In genomic region chr7:100626530-100627237, GRCh38 we compare ENCODE assay signal across 8 cellular contexts. TPM values are rescaled to one million over a fixed set of nuclear protein-coding genes. Genes with fewer than 3 reads are reported as not detected.
DNase-seq lines count a peak whose midpoint lies in the region; ATAC-seq, FAIRE-seq and TF ChIP-seq lines count a peak whose summit lies in the region.

No MANE protein-coding gene starts in this region.

- no peak for FAIRE-seq in HepG2 (lab: Jason Lieb, UNC)

- H3K27ac ChIP-seq in HepG2 (ENCODE audit: extremely low read length, insufficient read depth, low read length) = no peak overlapping the region

- ATAC-seq in HG02981 (IDR thresholded peaks at IDR 0.05; ENCODE audit: unreplicated experiment) (peak; percentile 79), HepG2 (no peak)

- no peak overlapping the region for H2AFZ ChIP-seq in HepG2 (ENCODE audit: low read length)

- TF ChIP-seq RAD21 in HepG2 (CRISPR knock-in tag; IDR thresholded peaks at IDR 0.05) = no peak

- H3K36me3 ChIP-seq in HepG2 (replicated peaks in 1 of 2; ENCODE audit: control insufficient read depth in 1 of 2, insufficient read depth in 2 of 2, low read length in 2 of 2) = peaks cover 4 to 25% of the 10 kb centered on the region in 2 experiments; a peak in 4 of 5 replicates
- no peaks in the 10 kb centered on the region for H3K36me3 ChIP-seq in MG63

- DNase-seq in NCI-H345 (lab: John Stamatoyannopoulos, UW) (peak; percentile 80), choroid plexus epithelial cell (ENCODE audit: low read depth) (peak; percentile 82), HepG2 (ENCODE audit: low spot score) (no peak), MG63 (no peak)
- peak; percentile 92 for DNase-seq in activated CD4-positive, alpha-beta T cell treated with anti-CD3 and anti-CD28 coated beads for 48 hours
- DNase-seq in stimulated activated CD4-positive, alpha-beta T cell treated with anti-CD3 and anti-CD28 coated beads, Interleukin-4, amount 100 ng/mL, for 48 hours (ENCODE audit: low read depth in 2 of 2) = peak; percentile 83 to 88

- H3K4me2 ChIP-seq in HepG2 (ENCODE audit: low read depth, low read length) = no peak overlapping the region

- no TSS peak for BruUV-seq in HepG2 (replicated peaks; lab: Mats Ljungman, UMichigan)

- peaks cover 7% of the 10 kb centered on the region for H3K4me1 ChIP-seq in HepG2 (ENCODE audit: insufficient read depth, low read length)

- peaks cover 6% of the 10 kb centered on the region; the same call in 1 of the 2 replicates for H4K20me1 ChIP-seq in HepG2 (ENCODE audit: insufficient read depth, low read length)

- TF ChIP-seq POLR2A in GM15510 (IDR thresholded peaks at IDR 0.05; ENCODE audit: borderline replicate concordance, extremely low read depth, insufficient read length) (peak; percentile 59), HepG2 (IDR thresholded peaks at IDR 0.05; ENCODE audit: insufficient read depth in 1 of 2, low read depth in 2 of 2, low read length in 2 of 2) (no peak)

- H3K79me2 ChIP-seq in HepG2 (ENCODE audit: insufficient read depth, low read length) = no peaks in the 10 kb centered on the region

- H3K27me3 ChIP-seq in HepG2 (ENCODE audit: control insufficient read depth in 1 of 2, insufficient read depth in 2 of 2, low read length in 2 of 2) (no peaks in the 10 kb centered on the region), MG63 (no peaks in the 10 kb centered on the region)

- intact Hi-C loops in HepG2 (cut with micrococcal nuclease; ENCODE audit: unreplicated experiment) = no loop called here

- 90% methylated on average over 25 of the region's 37 CpGs for WGBS in HepG2 (ENCODE audit: low lambda C conversion rate)

- in situ Hi-C loops in HepG2 (cut with HindIII; ENCODE audit: extremely low pct_ligation_motif_present, low pct_unique_long_range_greater_than_20kb) = no loop called here

- H3K9ac ChIP-seq in HepG2 (ENCODE audit: insufficient read depth, low read depth, low read length) = no peak overlapping the region

- H3K4me3 ChIP-seq in choroid plexus epithelial cell (ENCODE audit: low read depth, low read length) = peak overlapping the region; percentile 11
- no peak overlapping the region for H3K4me3 ChIP-seq in HepG2 (replicated peaks in 1 of 3; ENCODE audit: insufficient read depth in 1 of 3, low read depth in 2 of 3, low read length in 3 of 3)
- H3K4me3 ChIP-seq in MG63 = no peak overlapping the region

- POLR2A ChIA-PET in HepG2 (lab: Yijun Ruan, JAX) = interaction anchor here (0.9 kb wide), 2 partner anchors 14 to 40 kb away, joined by 3 to 4 read pairs; partner anchors contain the start of genes FBXO24, LRCH4 and MOSPD3

- CTCF ChIA-PET in HepG2 (lab: Yijun Ruan, JAX; ENCODE audit: low intra/inter-chr PET ratio, low total read pairs) = no interaction called here

- TF ChIP-seq EP300 in HepG2 (IDR thresholded peaks at IDR 0.05; ENCODE audit: low read depth in 2 of 2, low read length in 2 of 2) (no peak), HepG2 (CRISPR knock-in tag; IDR thresholded peaks at IDR 0.05; ENCODE audit: borderline replicate concordance) (no peak)

- TF ChIP-seq CTCF in choroid plexus epithelial cell (conservative IDR thresholded peaks at IDR 0.05; ENCODE audit: low read depth, low read length) (no peak), HepG2 (CRISPR knock-in tag; IDR thresholded peaks at IDR 0.05) (no peak)

- H3K9me3 ChIP-seq in HepG2 (ENCODE audit: low read length) (no peaks in the 10 kb centered on the region), MG63 (no peaks in the 10 kb centered on the region)

RNA-seq across cellular contexts. Expression of gene MOSPD3, which starts 14.3 kb away (rescaled TPM):
- total RNA-seq in HepG2 (2016; rRNA removed; fragmentation: Illumina TruSeq; extraction: Trizol) = 6.1 and 7.6 TPM in 2 replicates
- 12.3 and 20.4 TPM in 2 replicates for total RNA-seq in HepG2 (2016; cell fraction: cytosol; rRNA removed; fragmentation: Illumina TruSeq; extraction: Trizol; ENCODE audit: low read depth)
- total RNA-seq in HepG2 (2016; cell fraction: insoluble cytoplasmic fraction; rRNA removed; fragmentation: Illumina TruSeq; extraction: Trizol) = 4.0 and 7.0 TPM in 2 replicates
- total RNA-seq in HepG2 (2016; cell fraction: membrane; rRNA removed; fragmentation: Illumina TruSeq; extraction: Trizol) = 15.9 and 22.1 TPM in 2 replicates
- total RNA-seq in HepG2 (2016; cell fraction: nucleus; rRNA removed; fragmentation: Illumina TruSeq; extraction: Trizol) = 4.2 and 6.2 TPM in 2 replicates
- polyA plus RNA-seq in HepG2 (2011; rRNA removed) = 8.6 and 8.8 TPM in 2 replicates
- polyA plus RNA-seq in HepG2 (2011; cell fraction: cytosol; rRNA removed) = 3.9 and 6.3 TPM in 2 replicates
- 21.4 and 23.3 TPM in 2 replicates for polyA plus RNA-seq in HepG2 (2011; cell fraction: nucleus; rRNA removed)
- polyA plus RNA-seq in HepG2 (2012) = 7.9 and 11.0 TPM in 2 replicates
- 45.9 and 64.3 TPM in 2 replicates for polyA plus RNA-seq in HepG2 (2016; cell fraction: cytosol; fragmentation: Illumina TruSeq; extraction: Trizol; ENCODE audit: low read depth)
- polyA plus RNA-seq in HepG2 (2016; cell fraction: insoluble cytoplasmic fraction; fragmentation: Illumina TruSeq; extraction: Trizol; ENCODE audit: low read depth) = 15.6 and 23.4 TPM in 2 replicates
- 47.5 and 59.2 TPM in 2 replicates for polyA plus RNA-seq in HepG2 (2016; cell fraction: membrane; fragmentation: Illumina TruSeq; extraction: Trizol; ENCODE audit: low read depth)
- polyA plus RNA-seq in HepG2 (2016; cell fraction: nucleus; fragmentation: Illumina TruSeq; extraction: Trizol; ENCODE audit: insufficient read depth, low read depth) = 17.4 and 18.3 TPM in 2 replicates
- polyA minus RNA-seq in HepG2 (2011; rRNA and poly(A)+ RNA removed; ENCODE audit: low replicate concordance) = 3.9 and 4.7 TPM in 2 replicates
- polyA minus RNA-seq in HepG2 (2011; cell fraction: cytosol; rRNA and poly(A)+ RNA removed) = 1.7 and 2.4 TPM in 2 replicates
- polyA minus RNA-seq in HepG2 (2011; cell fraction: nucleus; rRNA and poly(A)+ RNA removed) = 4.5 and 5.2 TPM in 2 replicates
- 1.8 and 5.9 TPM in 2 replicates for total RNA-seq in MG63 (2014; rRNA removed; shearing (Covaris generic); ENCODE audit: low replicate concordance)

RNA-seq across cellular contexts. Expression of gene TFR2, which starts 14.7 kb away (rescaled TPM):
- 12.5 and 36.9 TPM in 2 replicates for total RNA-seq in HepG2 (2016; rRNA removed; fragmentation: Illumina TruSeq; extraction: Trizol)
- 3.4 and 5.6 TPM in 2 replicates for total RNA-seq in HepG2 (2016; cell fraction: cytosol; rRNA removed; fragmentation: Illumina TruSeq; extraction: Trizol; ENCODE audit: low read depth)
- 10.1 and 35.7 TPM in 2 replicates for total RNA-seq in HepG2 (2016; cell fraction: insoluble cytoplasmic fraction; rRNA removed; fragmentation: Illumina TruSeq; extraction: Trizol)
- 8.2 and 10.4 TPM in 2 replicates for total RNA-seq in HepG2 (2016; cell fraction: membrane; rRNA removed; fragmentation: Illumina TruSeq; extraction: Trizol)
- total RNA-seq in HepG2 (2016; cell fraction: nucleus; rRNA removed; fragmentation: Illumina TruSeq; extraction: Trizol) = 34.2 and 34.9 TPM in 2 replicates
- 64.2 and 122 TPM in 2 replicates for polyA plus RNA-seq in HepG2 (2011; rRNA removed)
- polyA plus RNA-seq in HepG2 (2011; cell fraction: cytosol; rRNA removed) = 55.9 and 57.8 TPM in 2 replicates
- 182 and 193 TPM in 2 replicates for polyA plus RNA-seq in HepG2 (2011; cell fraction: nucleus; rRNA removed)
- polyA plus RNA-seq in HepG2 (2012) = 111 and 151 TPM in 2 replicates
- 4.2 and 4.6 TPM in 2 replicates for polyA plus RNA-seq in HepG2 (2016; cell fraction: cytosol; fragmentation: Illumina TruSeq; extraction: Trizol; ENCODE audit: low read depth)
- 11.4 and 13.6 TPM in 2 replicates for polyA plus RNA-seq in HepG2 (2016; cell fraction: insoluble cytoplasmic fraction; fragmentation: Illumina TruSeq; extraction: Trizol; ENCODE audit: low read depth)
- polyA plus RNA-seq in HepG2 (2016; cell fraction: membrane; fragmentation: Illumina TruSeq; extraction: Trizol; ENCODE audit: low read depth) = 6.6 and 6.9 TPM in 2 replicates
- 79.8 and 81.7 TPM in 2 replicates for polyA plus RNA-seq in HepG2 (2016; cell fraction: nucleus; fragmentation: Illumina TruSeq; extraction: Trizol; ENCODE audit: insufficient read depth, low read depth)
- 17.0 and 39.6 TPM in 2 replicates for polyA minus RNA-seq in HepG2 (2011; rRNA and poly(A)+ RNA removed; ENCODE audit: low replicate concordance)
- polyA minus RNA-seq in HepG2 (2011; cell fraction: cytosol; rRNA and poly(A)+ RNA removed) = 14.2 and 31.8 TPM in 2 replicates
- 27.4 and 31.8 TPM in 2 replicates for polyA minus RNA-seq in HepG2 (2011; cell fraction: nucleus; rRNA and poly(A)+ RNA removed)
- 0.33 TPM in 1 of 2 replicates, not detected in the other for total RNA-seq in MG63 (2014; rRNA removed; shearing (Covaris generic); ENCODE audit: low replicate concordance)

RNA-seq across cellular contexts. Expression of gene PCOLCE, which starts 24.5 kb away (rescaled TPM):
- total RNA-seq in HepG2 (2016; rRNA removed; fragmentation: Illumina TruSeq; extraction: Trizol) = 3.9 and 16.0 TPM in 2 replicates
- 2.1 and 2.3 TPM in 2 replicates for total RNA-seq in HepG2 (2016; cell fraction: cytosol; rRNA removed; fragmentation: Illumina TruSeq; extraction: Trizol; ENCODE audit: low read depth)
- total RNA-seq in HepG2 (2016; cell fraction: insoluble cytoplasmic fraction; rRNA removed; fragmentation: Illumina TruSeq; extraction: Trizol) = 3.3 and 18.3 TPM in 2 replicates
- 1.9 and 2.0 TPM in 2 replicates for total RNA-seq in HepG2 (2016; cell fraction: membrane; rRNA removed; fragmentation: Illumina TruSeq; extraction: Trizol)
- 20.4 and 23.8 TPM in 2 replicates for total RNA-seq in HepG2 (2016; cell fraction: nucleus; rRNA removed; fragmentation: Illumina TruSeq; extraction: Trizol)
- 5.3 and 6.9 TPM in 2 replicates for polyA plus RNA-seq in HepG2 (2011; rRNA removed)
- polyA plus RNA-seq in HepG2 (2011; cell fraction: cytosol; rRNA removed) = 3.1 and 3.4 TPM in 2 replicates
- 62.1 and 64.1 TPM in 2 replicates for polyA plus RNA-seq in HepG2 (2011; cell fraction: nucleus; rRNA removed)
- polyA plus RNA-seq in HepG2 (2012) = 15.6 and 28.9 TPM in 2 replicates
- polyA plus RNA-seq in HepG2 (2016; cell fraction: cytosol; fragmentation: Illumina TruSeq; extraction: Trizol; ENCODE audit: low read depth) = 3.5 and 3.8 TPM in 2 replicates
- polyA plus RNA-seq in HepG2 (2016; cell fraction: insoluble cytoplasmic fraction; fragmentation: Illumina TruSeq; extraction: Trizol; ENCODE audit: low read depth) = 6.3 and 9.1 TPM in 2 replicates
- 3.4 and 3.6 TPM in 2 replicates for polyA plus RNA-seq in HepG2 (2016; cell fraction: membrane; fragmentation: Illumina TruSeq; extraction: Trizol; ENCODE audit: low read depth)
- polyA plus RNA-seq in HepG2 (2016; cell fraction: nucleus; fragmentation: Illumina TruSeq; extraction: Trizol; ENCODE audit: insufficient read depth, low read depth) = 81.2 and 84.3 TPM in 2 replicates
- polyA minus RNA-seq in HepG2 (2011; rRNA and poly(A)+ RNA removed; ENCODE audit: low replicate concordance) = 1.7 and 2.2 TPM in 2 replicates
- polyA minus RNA-seq in HepG2 (2011; cell fraction: cytosol; rRNA and poly(A)+ RNA removed) = 3.4 and 4.9 TPM in 2 replicates
- polyA minus RNA-seq in HepG2 (2011; cell fraction: nucleus; rRNA and poly(A)+ RNA removed) = 7.1 and 9.0 TPM in 2 replicates
- 53.5 and 1,171 TPM in 2 replicates for total RNA-seq in MG63 (2014; rRNA removed; shearing (Covaris generic); ENCODE audit: low replicate concordance)

RNA-seq across cellular contexts. Expression of gene ACTL6B, which starts 29.6 kb away (rescaled TPM):
- not detected in 2 replicates for total RNA-seq in HepG2 (2016; rRNA removed; fragmentation: Illumina TruSeq; extraction: Trizol)
- total RNA-seq in HepG2 (2016; cell fraction: cytosol; rRNA removed; fragmentation: Illumina TruSeq; extraction: Trizol; ENCODE audit: low read depth) = not detected in 2 replicates
- not detected in 2 replicates for total RNA-seq in HepG2 (2016; cell fraction: insoluble cytoplasmic fraction; rRNA removed; fragmentation: Illumina TruSeq; extraction: Trizol)
- not detected in 2 replicates for total RNA-seq in HepG2 (2016; cell fraction: membrane; rRNA removed; fragmentation: Illumina TruSeq; extraction: Trizol)
- total RNA-seq in HepG2 (2016; cell fraction: nucleus; rRNA removed; fragmentation: Illumina TruSeq; extraction: Trizol) = not detected in 2 replicates
- not detected in 2 replicates for polyA plus RNA-seq in HepG2 (2011; rRNA removed)
- polyA plus RNA-seq in HepG2 (2011; cell fraction: cytosol; rRNA removed) = not detected in 2 replicates
- polyA plus RNA-seq in HepG2 (2011; cell fraction: nucleus; rRNA removed) = not detected in 2 replicates
- not detected in 2 replicates for polyA plus RNA-seq in HepG2 (2012)
- polyA plus RNA-seq in HepG2 (2016; cell fraction: cytosol; fragmentation: Illumina TruSeq; extraction: Trizol; ENCODE audit: low read depth) = not detected in 2 replicates
- polyA plus RNA-seq in HepG2 (2016; cell fraction: insoluble cytoplasmic fraction; fragmentation: Illumina TruSeq; extraction: Trizol; ENCODE audit: low read depth) = not detected in 2 replicates
- polyA plus RNA-seq in HepG2 (2016; cell fraction: membrane; fragmentation: Illumina TruSeq; extraction: Trizol; ENCODE audit: low read depth) = not detected in 2 replicates
- polyA plus RNA-seq in HepG2 (2016; cell fraction: nucleus; fragmentation: Illumina TruSeq; extraction: Trizol; ENCODE audit: insufficient read depth, low read depth) = not detected in 2 replicates
- not detected in 2 replicates for polyA minus RNA-seq in HepG2 (2011; rRNA and poly(A)+ RNA removed; ENCODE audit: low replicate concordance)
- polyA minus RNA-seq in HepG2 (2011; cell fraction: cytosol; rRNA and poly(A)+ RNA removed) = not detected in 2 replicates
- polyA minus RNA-seq in HepG2 (2011; cell fraction: nucleus; rRNA and poly(A)+ RNA removed) = not detected in 2 replicates
- not detected in 2 replicates for total RNA-seq in MG63 (2014; rRNA removed; shearing (Covaris generic); ENCODE audit: low replicate concordance)

RNA-seq across cellular contexts. Expression of gene FBXO24, which starts 40.6 kb away (rescaled TPM):
- total RNA-seq in HepG2 (2016; rRNA removed; fragmentation: Illumina TruSeq; extraction: Trizol) = 0.13 and 0.20 TPM in 2 replicates
- total RNA-seq in HepG2 (2016; cell fraction: cytosol; rRNA removed; fragmentation: Illumina TruSeq; extraction: Trizol; ENCODE audit: low read depth) = 0.18 and 0.61 TPM in 2 replicates
- total RNA-seq in HepG2 (2016; cell fraction: insoluble cytoplasmic fraction; rRNA removed; fragmentation: Illumina TruSeq; extraction: Trizol) = 0.24 TPM in 1 of 2 replicates, not detected in the other
- total RNA-seq in HepG2 (2016; cell fraction: membrane; rRNA removed; fragmentation: Illumina TruSeq; extraction: Trizol) = 0.12 and 0.21 TPM in 2 replicates
- total RNA-seq in HepG2 (2016; cell fraction: nucleus; rRNA removed; fragmentation: Illumina TruSeq; extraction: Trizol) = 0.56 TPM in 1 of 2 replicates, not detected in the other
- 0.31 and 0.55 TPM in 2 replicates for polyA plus RNA-seq in HepG2 (2011; rRNA removed)
- 0.31 and 0.32 TPM in 2 replicates for polyA plus RNA-seq in HepG2 (2011; cell fraction: cytosol; rRNA removed)
- polyA plus RNA-seq in HepG2 (2011; cell fraction: nucleus; rRNA removed) = 2.0 and 2.1 TPM in 2 replicates
- 0.15 and 0.31 TPM in 2 replicates for polyA plus RNA-seq in HepG2 (2012)
- 0.08 and 0.10 TPM in 2 replicates for polyA plus RNA-seq in HepG2 (2016; cell fraction: cytosol; fragmentation: Illumina TruSeq; extraction: Trizol; ENCODE audit: low read depth)
- 0.21 and 0.26 TPM in 2 replicates for polyA plus RNA-seq in HepG2 (2016; cell fraction: insoluble cytoplasmic fraction; fragmentation: Illumina TruSeq; extraction: Trizol; ENCODE audit: low read depth)
- polyA plus RNA-seq in HepG2 (2016; cell fraction: membrane; fragmentation: Illumina TruSeq; extraction: Trizol; ENCODE audit: low read depth) = 0.14 and 0.22 TPM in 2 replicates
- polyA plus RNA-seq in HepG2 (2016; cell fraction: nucleus; fragmentation: Illumina TruSeq; extraction: Trizol; ENCODE audit: insufficient read depth, low read depth) = 0.38 and 0.51 TPM in 2 replicates
- 0.80 and 0.94 TPM in 2 replicates for polyA minus RNA-seq in HepG2 (2011; rRNA and poly(A)+ RNA removed; ENCODE audit: low replicate concordance)
- not detected in 2 replicates for polyA minus RNA-seq in HepG2 (2011; cell fraction: cytosol; rRNA and poly(A)+ RNA removed)
- 0.26 and 0.50 TPM in 2 replicates for polyA minus RNA-seq in HepG2 (2011; cell fraction: nucleus; rRNA and poly(A)+ RNA removed)
- 1.0 and 1.2 TPM in 2 replicates for total RNA-seq in MG63 (2014; rRNA removed; shearing (Covaris generic); ENCODE audit: low replicate concordance)

Comparison
In these comparisons a context has a peak if more than half of its experiments do, and no peak if none do; other contexts are left out.
1. DNase-seq: peak in NCI-H345 (single experiment), activated CD4-positive, alpha-beta T cell treated with anti-CD3 and anti-CD28 coated beads for 48 hours (single experiment), choroid plexus epithelial cell (single experiment) and stimulated activated CD4-positive, alpha-beta T cell treated with anti-CD3 and anti-CD28 coated beads, Interleukin-4, amount 100 ng/mL, for 48 hours (2 of 2); none in HepG2 (single experiment) and MG63 (single experiment).